In genomic region chr10:43076876-43077420, GRCh38 we compare ENCODE assay signal across 8 cellular contexts. TPM values are rescaled to one million over a fixed set of nuclear protein-coding genes. Genes with fewer than 3 reads are reported as not detected.
DNase-seq lines count a peak whose midpoint lies in the region; ATAC-seq, FAIRE-seq and TF ChIP-seq lines count a peak whose summit lies in the region.

RET (plus strand) TSS chr10:43077069; CDS start chr10:43077259, 190 bp downstream.

- H2BK12ac ChIP-seq in H9 (ENCODE audit: insufficient read length, low read depth, low read length), result no peak within 1 kb of the TSS

- H3K4me2 ChIP-seq in H9 (ENCODE audit: insufficient read depth, insufficient read length, low read length), result peak within 1 kb of the TSS; percentile 34
- peak within 1 kb of the TSS; percentile 69 for H3K4me2 ChIP-seq in astrocyte (ENCODE audit: low read length)

- peak within 1 kb of the TSS; percentile 17 for H3K4me3 ChIP-seq in AG10803 (ENCODE audit: low read length)
- peak within 1 kb of the TSS; percentile 23 for H3K4me3 ChIP-seq in astrocyte (ENCODE audit: insufficient read depth, low read depth, low read length)

- DNase-seq in AG10803 (ENCODE audit: low read depth), result no peak
- peak; percentile 74 for DNase-seq in H9
- DNase-seq in astrocyte (ENCODE audit: low read depth), result no peak
- peak; percentile 84 for DNase-seq in iPS-NIHi7 (ENCODE audit: extremely low spot score)
- DNase-seq in COR-L47 (lab: John Stamatoyannopoulos, UW), result no peak
- DNase-seq in cerebellar nuclear complex (lab: John Stamatoyannopoulos, UW), result no peak

- H2BK20ac ChIP-seq in H9 (ENCODE audit: low read depth, low read length, poor library complexity, severe bottlenecking), result no peak within 1 kb of the TSS

- H3K4me1 ChIP-seq in H9 (ENCODE audit: insufficient read depth, low read length), result no peaks in the 10 kb centered on the region
- H3K4me1 ChIP-seq in astrocyte (ENCODE audit: insufficient read depth, low read length), result no peaks in the 10 kb centered on the region

- H3K27me3 Mint-ChIP-seq in H9 (ENCODE audit: low read depth) (peaks cover 62% of the 10 kb centered on the region), astrocyte (ENCODE audit: low read depth, unreplicated experiment) (peaks cover 73% of the 10 kb centered on the region)
- H3K27me3 Mint-ChIP-seq in stimulated activated memory B cell treated with anti-CD40 and anti-IgM and Interleukin-4, amounts not matched to agents 10 μg/mL and 1 μg/mL and 100 μg/mL, for 72 hours, result peaks cover 68% of the 10 kb centered on the region

- peak; percentile 14 for ATAC-seq in stimulated activated memory B cell treated with anti-CD40 and anti-IgM and Interleukin-4, amounts not matched to agents 10 μg/mL and 1 μg/mL and 100 μg/mL, for 72 hours
- ATAC-seq in HG03354 (IDR thresholded peaks at IDR 0.05; ENCODE audit: poor library complexity, severe bottlenecking, unreplicated experiment), result no peak

- H3K4ac ChIP-seq in H9 (ENCODE audit: low read depth, low read length), result no peak within 1 kb of the TSS

- no peak within 1 kb of the TSS for H2BK120ac ChIP-seq in H9 (ENCODE audit: low read depth, low read length, poor library complexity, severe bottlenecking)

- H3K4me1 Mint-ChIP-seq in H9, result peaks cover 8 to 13% of the 10 kb centered on the region in 2 experiments; a peak in 3 of 4 replicates
- H3K4me1 Mint-ChIP-seq in astrocyte (ENCODE audit: low read depth, unreplicated experiment), result no peaks in the 10 kb centered on the region
- H3K4me1 Mint-ChIP-seq in stimulated activated memory B cell treated with anti-CD40 and anti-IgM and Interleukin-4, amounts not matched to agents 10 μg/mL and 1 μg/mL and 100 μg/mL, for 72 hours, result peaks cover 14% of the 10 kb centered on the region

- H3K79me1 ChIP-seq in H9 (ENCODE audit: insufficient read depth, low read depth, low read length, poor library complexity, severe bottlenecking), result no peaks in the 10 kb centered on the region

- no peak within 1 kb of the TSS for H4K8ac ChIP-seq in H9 (replicated peaks; ENCODE audit: insufficient read length, low read depth, low read length)

- H3K27ac Mint-ChIP-seq in H9 (no peak within 1 kb of the TSS), astrocyte (ENCODE audit: unreplicated experiment) (no peak within 1 kb of the TSS)
- H3K27ac Mint-ChIP-seq in stimulated activated memory B cell treated with anti-CD40 and anti-IgM and Interleukin-4, amounts not matched to agents 10 μg/mL and 1 μg/mL and 100 μg/mL, for 72 hours, result no peak within 1 kb of the TSS

- peak within 1 kb of the TSS; percentile 64 to 80 for H3K4me3 Mint-ChIP-seq in H9
- H3K4me3 Mint-ChIP-seq in astrocyte (ENCODE audit: unreplicated experiment), result peak within 1 kb of the TSS; percentile 67
- peak within 1 kb of the TSS; percentile 50 for H3K4me3 Mint-ChIP-seq in stimulated activated memory B cell treated with anti-CD40 and anti-IgM and Interleukin-4, amounts not matched to agents 10 μg/mL and 1 μg/mL and 100 μg/mL, for 72 hours

- FAIRE-seq in astrocyte (lab: Jason Lieb, UNC), result no peak

- H3K79me2 ChIP-seq in H9 (ENCODE audit: insufficient read depth, low read length) (no peaks in the 10 kb centered on the region), astrocyte (ENCODE audit: insufficient read depth, low read length) (no peaks in the 10 kb centered on the region)

- no peak within 1 kb of the TSS for H3K23ac ChIP-seq in H9 (ENCODE audit: insufficient read length, low read depth, low read length)

- H2BK5ac ChIP-seq in H9 (ENCODE audit: insufficient read length, low read length), result no peak within 1 kb of the TSS

- H3K23me2 ChIP-seq in H9 (ENCODE audit: insufficient read length, low read depth, low read length, poor library complexity, severe bottlenecking), result peaks cover 10% of the 10 kb centered on the region

- H3T11ph ChIP-seq in H9 (ENCODE audit: low read length), result no peak within 1 kb of the TSS

- no peak within 1 kb of the TSS for H3K56ac ChIP-seq in H9 (ENCODE audit: insufficient read length, low read depth, low read length)

- no peak within 1 kb of the TSS for H2AFZ ChIP-seq in H9 (ENCODE audit: low read length)
- peak within 1 kb of the TSS; percentile 56 for H2AFZ ChIP-seq in astrocyte (ENCODE audit: low read depth, low read length)

- no peaks in the 10 kb centered on the region for H4K20me1 ChIP-seq in H9 (ENCODE audit: control insufficient read depth, insufficient read depth, insufficient read length)
- no peaks in the 10 kb centered on the region for H4K20me1 ChIP-seq in astrocyte (ENCODE audit: insufficient read depth, low read length)

- H3K18ac ChIP-seq in H9 (ENCODE audit: insufficient read length, low read depth, low read length), result no peak within 1 kb of the TSS

- peak within 1 kb of the TSS; percentile 51 for H3K14ac ChIP-seq in H9 (ENCODE audit: insufficient read depth, low read length)

- H4K91ac ChIP-seq in H9 (ENCODE audit: insufficient read length, low read depth, low read length), result no peak within 1 kb of the TSS

- H3K9me3 ChIP-seq in H9 (ENCODE audit: control insufficient read depth, low read depth, low read length) (no peaks in the 10 kb centered on the region), astrocyte (ENCODE audit: insufficient read depth, low read depth, low read length) (no peaks in the 10 kb centered on the region)

- no peak within 1 kb of the TSS for H3K27ac ChIP-seq in H9 (ENCODE audit: insufficient read length, low read depth, low read length)
- H3K27ac ChIP-seq in astrocyte (ENCODE audit: low read depth, low read length), result no peak within 1 kb of the TSS

- H2BK15ac ChIP-seq in H9 (ENCODE audit: low read depth, low read length), result no peak within 1 kb of the TSS

- no CpG with 5 or more reads among the region's 78 CpGs for WGBS in H9 (ENCODE audit: extremely low coverage, insufficient read length, low lambda C conversion rate)

- H3K36me3 ChIP-seq in astrocyte (ENCODE audit: insufficient read depth, low read length), result no peaks in the 10 kb centered on the region

- no peak within 1 kb of the TSS for H2AK5ac ChIP-seq in H9 (ENCODE audit: insufficient read length, low read length)

- H3K36me3 Mint-ChIP-seq in H9 (ENCODE audit: insufficient read depth in 1 of 3, low read depth in 3 of 3) (peaks cover 0 to 2% (median 0%) of the 10 kb centered on the region in 3 experiments; a peak in 1 of 7 replicates), astrocyte (ENCODE audit: low read depth, unreplicated experiment) (no peaks in the 10 kb centered on the region)
- H3K36me3 Mint-ChIP-seq in stimulated activated memory B cell treated with anti-CD40 and anti-IgM and Interleukin-4, amounts not matched to agents 10 μg/mL and 1 μg/mL and 100 μg/mL, for 72 hours, result no peaks in the 10 kb centered on the region

- no peak within 1 kb of the TSS for H4K5ac ChIP-seq in H9 (ENCODE audit: insufficient read length, low read depth, low read length)

- H3K9me3 Mint-ChIP-seq in H9 (no peaks in the 10 kb centered on the region; a peak in 1 of 5 replicates), astrocyte (ENCODE audit: unreplicated experiment) (no peaks in the 10 kb centered on the region)
- no peaks in the 10 kb centered on the region for H3K9me3 Mint-ChIP-seq in stimulated activated memory B cell treated with anti-CD40 and anti-IgM and Interleukin-4, amounts not matched to agents 10 μg/mL and 1 μg/mL and 100 μg/mL, for 72 hours

- TF ChIP-seq CTCF in AG10803 (conservative IDR thresholded peaks at IDR 0.05; ENCODE audit: low read length), result no peak
- TF ChIP-seq CTCF in H9 (conservative IDR thresholded peaks at IDR 0.05), result no peak
- TF ChIP-seq CTCF in astrocyte (IDR thresholded peaks at IDR 0.05; ENCODE audit: insufficient read depth, low read depth, low read length), result no peak

- H3K27me3 ChIP-seq in H9 (ENCODE audit: insufficient read depth, low read length) (peaks cover 20% of the 10 kb centered on the region), astrocyte (ENCODE audit: insufficient read depth, low read length) (peaks cover 18% of the 10 kb centered on the region)

- H3K9ac ChIP-seq in H9 (ENCODE audit: extremely low read depth, insufficient read length, low read length) (no peak within 1 kb of the TSS), astrocyte (ENCODE audit: low read length) (no peak within 1 kb of the TSS)

RNA-seq across cellular contexts. Expression of gene RET, which starts in this region (rescaled TPM):
- total RNA-seq in H9 (2021), result 11.2 and 12.2 TPM in 2 replicates
- 0.79 and 1.1 TPM in 2 replicates for total RNA-seq in astrocyte

Comparison
In these comparisons a context has a peak if more than half of its experiments do, and no peak if none do; other contexts are left out.
1. DNase-seq: peak in H9 (single experiment) and iPS-NIHi7 (single experiment); none in AG10803 (single experiment), astrocyte (single experiment), COR-L47 (single experiment) and cerebellar nuclear complex (0 of 2).
2. Peak in every context shown above with its lines, with median percentiles within 50 percentile points of each other: H3K4me3 Mint-ChIP-seq.